In the genomic region with DNA sequence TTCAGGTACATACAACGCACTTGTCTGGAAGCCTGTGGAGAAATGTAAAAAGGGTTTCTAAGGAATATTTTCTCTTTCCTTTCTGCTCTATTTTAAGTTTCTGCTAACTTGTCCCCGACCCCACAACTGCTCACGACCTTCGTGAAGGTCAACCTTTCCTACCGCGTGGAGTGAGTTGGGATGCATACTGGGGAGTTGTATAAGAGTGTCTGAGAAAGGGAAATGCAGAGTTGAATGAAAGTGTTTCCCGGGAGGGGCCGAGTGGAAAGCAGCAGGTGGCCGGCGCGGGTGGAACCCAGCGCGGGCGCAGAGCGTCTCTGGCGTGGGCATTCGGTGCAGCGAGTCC, we compare ENCODE assay signal across 8 cellular contexts. TPM values are rescaled to one million over a fixed set of nuclear protein-coding genes. Genes with fewer than 3 reads are reported as not detected.
DNase-seq lines count a peak whose midpoint lies in the region; ATAC-seq and TF ChIP-seq lines count a peak whose summit lies in the region.

No MANE protein-coding gene starts in this region.

- no peak overlapping the region for H2AFZ ChIP-seq in neural cell (ENCODE audit: low read depth, low read length)

- no peaks in the 10 kb centered on the region for H4K20me1 ChIP-seq in neural cell (ENCODE audit: insufficient read depth)

- TF ChIP-seq EP300 in neural cell (conservative IDR thresholded peaks at IDR 0.05; ENCODE audit: poor library complexity, severe bottlenecking): no peak

- H3F3A ChIP-seq in neural cell (ENCODE audit: insufficient read depth, low read length, poor library complexity, severe bottlenecking): no peaks in the 10 kb centered on the region

- no peaks in the 10 kb centered on the region for H3K36me3 ChIP-seq in HUES64 (ENCODE audit: insufficient read depth, low read length)
- no peaks in the 10 kb centered on the region for H3K36me3 ChIP-seq in neural cell (ENCODE audit: insufficient read depth, low read length)

- H3K27ac ChIP-seq in HUES64 (ENCODE audit: low read depth, low read length): no peak overlapping the region
- no peak overlapping the region for H3K27ac ChIP-seq in neural cell (ENCODE audit: low read length)

- no peaks in the 10 kb centered on the region for H3K4me1 ChIP-seq in HUES64 (ENCODE audit: insufficient read depth, low read length)

- ATAC-seq in GM19452 (IDR thresholded peaks at IDR 0.05; ENCODE audit: unreplicated experiment): no peak

- no peaks in the 10 kb centered on the region for H3K9me3 ChIP-seq in HUES64 (ENCODE audit: insufficient read depth, low read depth, low read length)
- H3K9me3 ChIP-seq in neural cell (ENCODE audit: low read length): no peaks in the 10 kb centered on the region

- no peaks in the 10 kb centered on the region for H3K79me2 ChIP-seq in neural cell (replicated peaks; ENCODE audit: insufficient read depth, low read length)

- peak overlapping the region; percentile 85 for H3K4me3 ChIP-seq in HUES64 (ENCODE audit: low read length)
- H3K4me3 ChIP-seq in epithelial cell of proximal tubule (ENCODE audit: low read depth, low read length): peak overlapping the region; percentile 54
- peak overlapping the region; percentile 65 for H3K4me3 ChIP-seq in neural cell (ENCODE audit: low read length)

- 7% methylated on average over 18 of the region's 18 CpGs for WGBS in HUES64

- H3K9me2 ChIP-seq in neural cell (ENCODE audit: insufficient read depth, low read length): no peaks in the 10 kb centered on the region

- peak overlapping the region; percentile 71 for H3K9ac ChIP-seq in HUES64 (ENCODE audit: low read depth, low read length)
- peak overlapping the region; percentile 1 for H3K9ac ChIP-seq in neural cell (ENCODE audit: low read length)

- no peak for TF ChIP-seq RAD21 in neural cell (conservative IDR thresholded peaks at IDR 0.05)

- H3K27me3 ChIP-seq in HUES64 (ENCODE audit: insufficient read depth, low read length) (peaks cover 59% of the 10 kb centered on the region), neural cell (ENCODE audit: insufficient read depth, low read depth, low read length) (peaks cover 38% of the 10 kb centered on the region)

- TF ChIP-seq CTCF in epithelial cell of proximal tubule (conservative IDR thresholded peaks at IDR 0.05; ENCODE audit: low read depth, low read length): no peak
- TF ChIP-seq CTCF in neural cell (IDR thresholded peaks at IDR 0.05; ENCODE audit: poor library complexity, severe bottlenecking): no peak

- peak; percentile 9 for DNase-seq in Ammon's horn (ENCODE audit: low spot score)
- DNase-seq in epithelial cell of proximal tubule (ENCODE audit: low read depth): no peak
- DNase-seq in stimulated activated naive CD4-positive, alpha-beta T cell treated with Interleukin-2 at 50 U/mL for 16 hours (lab: John Stamatoyannopoulos, UW): no peak
- DNase-seq in NCI-H345 (lab: John Stamatoyannopoulos, UW): no peak
- no peak for DNase-seq in DMS53 treated with DMSO at 0.1 percent for 48 hours (lab: John Stamatoyannopoulos, UW; ENCODE audit: unreplicated experiment)

- H3K4me2 ChIP-seq in neural cell (ENCODE audit: low read length): no peak overlapping the region

TF ChIP-seq in neural cell, 6 proteins besides CTCF, POLR2A, EP300 and RAD21:
- TF ChIP-seq EZH2 (IDR thresholded peaks at IDR 0.05; ENCODE audit: borderline replicate concordance, insufficient read depth, low read length, poor library complexity, severe bottlenecking) (no peak), TAF1 (IDR thresholded peaks at IDR 0.05; ENCODE audit: low read depth) (no peak), POLR2AphosphoS5 (IDR thresholded peaks at IDR 0.05) (no peak), MXI1 (conservative IDR thresholded peaks at IDR 0.05; ENCODE audit: poor library complexity, severe bottlenecking) (no peak), SMC3 (conservative IDR thresholded peaks at IDR 0.05; ENCODE audit: poor library complexity) (no peak)
- TF ChIP-seq, protein P1, sequence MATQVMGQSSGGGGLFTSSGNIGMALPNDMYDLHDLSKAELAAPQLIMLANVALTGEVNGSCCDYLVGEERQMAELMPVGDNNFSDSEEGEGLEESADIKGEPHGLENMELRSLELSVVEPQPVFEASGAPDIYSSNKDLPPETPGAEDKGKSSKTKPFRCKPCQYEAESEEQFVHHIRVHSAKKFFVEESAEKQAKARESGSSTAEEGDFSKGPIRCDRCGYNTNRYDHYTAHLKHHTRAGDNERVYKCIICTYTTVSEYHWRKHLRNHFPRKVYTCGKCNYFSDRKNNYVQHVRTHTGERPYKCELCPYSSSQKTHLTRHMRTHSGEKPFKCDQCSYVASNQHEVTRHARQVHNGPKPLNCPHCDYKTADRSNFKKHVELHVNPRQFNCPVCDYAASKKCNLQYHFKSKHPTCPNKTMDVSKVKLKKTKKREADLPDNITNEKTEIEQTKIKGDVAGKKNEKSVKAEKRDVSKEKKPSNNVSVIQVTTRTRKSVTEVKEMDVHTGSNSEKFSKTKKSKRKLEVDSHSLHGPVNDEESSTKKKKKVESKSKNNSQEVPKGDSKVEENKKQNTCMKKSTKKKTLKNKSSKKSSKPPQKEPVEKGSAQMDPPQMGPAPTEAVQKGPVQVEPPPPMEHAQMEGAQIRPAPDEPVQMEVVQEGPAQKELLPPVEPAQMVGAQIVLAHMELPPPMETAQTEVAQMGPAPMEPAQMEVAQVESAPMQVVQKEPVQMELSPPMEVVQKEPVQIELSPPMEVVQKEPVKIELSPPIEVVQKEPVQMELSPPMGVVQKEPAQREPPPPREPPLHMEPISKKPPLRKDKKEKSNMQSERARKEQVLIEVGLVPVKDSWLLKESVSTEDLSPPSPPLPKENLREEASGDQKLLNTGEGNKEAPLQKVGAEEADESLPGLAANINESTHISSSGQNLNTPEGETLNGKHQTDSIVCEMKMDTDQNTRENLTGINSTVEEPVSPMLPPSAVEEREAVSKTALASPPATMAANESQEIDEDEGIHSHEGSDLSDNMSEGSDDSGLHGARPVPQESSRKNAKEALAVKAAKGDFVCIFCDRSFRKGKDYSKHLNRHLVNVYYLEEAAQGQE (IDR thresholded peaks at IDR 0.05; ENCODE audit: borderline replicate concordance): no peak
TF ChIP-seq in neural cell: peak in this region for 0.

RNA-seq across cellular contexts. Expression of gene ACBD5, which starts 17.9 kb away (rescaled TPM):
- 8.6 TPM for polyA plus RNA-seq in HUES64 (2013, experiment 1 of 2)
- 10.6 TPM for polyA plus RNA-seq in HUES64 (2013, experiment 2 of 2)
- total RNA-seq in epithelial cell of proximal tubule: 19.4 and 25.2 TPM in 2 replicates
- polyA plus RNA-seq in neural cell: 39.3 and 44.8 TPM in 2 replicates
- 43.1 and 47.7 TPM in 2 replicates for polyA minus RNA-seq in neural cell
